ENCODE assay signal across 18 cellular contexts in the genomic region with DNA sequence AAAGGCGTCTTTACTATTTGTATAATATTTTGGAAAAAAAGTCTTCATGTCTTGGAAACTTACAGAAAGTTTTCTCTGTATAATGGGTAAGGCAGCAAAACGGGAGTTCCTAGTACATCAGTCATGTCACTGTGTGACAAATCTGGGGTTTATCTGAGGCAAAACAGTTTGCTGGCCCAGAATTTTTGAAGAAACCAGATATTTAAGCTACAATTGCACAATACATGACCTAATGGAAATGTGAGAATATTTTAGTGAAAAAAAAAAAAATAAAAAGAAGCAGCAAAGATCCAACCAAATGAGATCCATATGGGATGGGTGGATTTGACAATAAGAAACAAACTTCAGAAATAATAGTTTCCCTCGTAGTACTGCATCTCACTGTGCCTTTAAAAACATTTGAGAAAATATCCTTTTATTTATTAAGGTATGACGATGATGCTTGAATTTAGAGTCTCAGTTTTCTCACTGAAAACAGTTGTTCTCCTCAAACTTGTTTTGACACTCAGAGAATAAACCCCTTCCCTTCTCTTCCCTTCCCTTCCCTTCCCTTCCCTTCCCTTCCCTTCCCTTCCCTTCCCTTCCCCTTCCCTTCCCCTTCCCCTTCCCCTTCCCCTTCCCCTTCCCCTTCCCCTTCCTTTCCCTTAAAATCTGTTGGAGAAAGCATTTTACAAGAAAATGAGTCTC.
A peak's percentile ranks its signal among the peaks of the same experiment; 100 is the strongest.
DNase-seq lines count a peak whose midpoint lies in the region; ATAC-seq and TF ChIP-seq lines count a peak whose summit lies in the region.
"Had no signal": no experiment of that assay in that cellular context is flagged by ENCODE, and none has a peak within 500 bp of the region (broad histone marks: within the 10 kb centered on the region; RNA-seq: fewer than 3 reads in every experiment).

No MANE protein-coding gene starts in this region.

- H3K79me2 ChIP-seq in mammary epithelial cell (ENCODE audit: insufficient read depth, low read length) = no peaks in the 10 kb centered on the region

- no TSS peak for BruUV-seq in mammary epithelial cell (replicated peaks; lab: Mats Ljungman, UMichigan)

- H3K36me3 ChIP-seq in breast epithelium = no peaks in the 10 kb centered on the region
- H3K36me3 ChIP-seq in mammary epithelial cell (ENCODE audit: insufficient read depth, low read length) = no peaks in the 10 kb centered on the region
- no peaks in the 10 kb centered on the region for H3K36me3 ChIP-seq in vagina
- H3K36me3 ChIP-seq: esophagus muscularis mucosa, tibial nerve had no signal

- in situ Hi-C loops in mammary epithelial cell (cut with MboI; ENCODE audit: low sequenced_read_pairs in 2 of 2) = no loop called here
- in situ Hi-C loops in astrocyte of the spinal cord (cut with HindIII; ENCODE audit: low sequenced_read_pairs) = no loop called here

- dilution Hi-C loops in mammary epithelial cell (cut with HindIII; ENCODE audit: low sequenced_read_pairs) = no loop called here

- WGBS in mammary epithelial cell (ENCODE audit: low coverage, missing lambda C conversion rate) = 74% methylated on average over 4 of the region's 4 CpGs
- WGBS in right cardiac atrium = 65% methylated on average over 4 of the region's 4 CpGs

- TF ChIP-seq CTCF in breast epithelium (IDR thresholded peaks at IDR 0.05) (no peak), mammary epithelial cell (conservative IDR thresholded peaks at IDR 0.05 in 1 of 2, IDR thresholded peaks at IDR 0.05 in 1 of 2; ENCODE audit: extremely low read depth in 1 of 2, insufficient read depth in 1 of 2, low read depth in 1 of 2, low read length in 2 of 2) (no peak), astrocyte of the spinal cord (IDR thresholded peaks at IDR 0.05; ENCODE audit: low read depth, low read length) (no peak), vagina (IDR thresholded peaks at IDR 0.05) (no peak)

- H4K20me1 ChIP-seq in mammary epithelial cell (ENCODE audit: insufficient read depth, low read length) = no peaks in the 10 kb centered on the region

- CTCF ChIA-PET in mammary epithelial cell (lab: Charles Lee; ENCODE audit: low non-redundant PET) = no interaction called here

- DNase-seq in breast epithelium (ENCODE audit: low spot score in 2 of 2) (no peak), mammary epithelial cell (no peak), astrocyte of the spinal cord (ENCODE audit: low read depth, low spot score) (peak; percentile 27), right cardiac atrium (no peak), vagina (ENCODE audit: extremely low spot score in 2 of 2) (no peak), NCI-H1105 treated with DMSO at 0.1 percent for 48 hours (lab: John Stamatoyannopoulos, UW) (no peak), DMS53 treated with DMSO at 0.1 percent for 48 hours (lab: John Stamatoyannopoulos, UW; ENCODE audit: unreplicated experiment) (no peak)
- DNase-seq in activated CD4-positive, CD25-positive, alpha-beta regulatory T cell treated with anti-CD3 and anti-CD28 coated beads, Interleukin-2, amount 50 U/mL, for 72 hours = no peak
- DNase-seq: activated CD8-positive, alpha-beta T cell treated with anti-CD3 and anti-CD28 coated beads, Interleukin-2, amount 10 ng/mL, durations not matched to agents 7 days and 5 days; effector CD4-positive, alpha-beta T cell; NCI-H146; NCI-H82; stimulated activated naive B cell treated with anti-CD40 and anti-IgM and Interleukin-4, amounts not matched to agents 10 μg/mL and 1 μg/mL and 100 μg/mL, for 72 hours had no signal

- H3K9me3 ChIP-seq in breast epithelium (no peaks in the 10 kb centered on the region), mammary epithelial cell (replicated peaks; ENCODE audit: insufficient read depth, low read length) (no peaks in the 10 kb centered on the region), right cardiac atrium (ENCODE audit: control insufficient read depth, low read length) (no peaks in the 10 kb centered on the region), vagina (no peaks in the 10 kb centered on the region)
- H3K9me3 ChIP-seq: esophagus muscularis mucosa had no signal

- H3K4me1 ChIP-seq in breast epithelium = no peaks in the 10 kb centered on the region
- H3K4me1 ChIP-seq in mammary epithelial cell (ENCODE audit: insufficient read depth, low read length) = peaks cover 3% of the 10 kb centered on the region
- H3K4me1 ChIP-seq in right cardiac atrium (ENCODE audit: control insufficient read depth, insufficient read depth, low read length) = no peaks in the 10 kb centered on the region
- peaks cover 6% of the 10 kb centered on the region for H3K4me1 ChIP-seq in vagina
- H3K4me1 ChIP-seq: tibial nerve had no signal

- H3K4me3 ChIP-seq in breast epithelium (no peak overlapping the region), mammary epithelial cell (replicated peaks in 1 of 3; ENCODE audit: insufficient read depth in 1 of 3, low read depth in 2 of 3, low read length in 3 of 3) (no peak overlapping the region), astrocyte of the spinal cord (ENCODE audit: low read depth, low read length) (no peak overlapping the region), right cardiac atrium (ENCODE audit: low read length) (no peak overlapping the region), vagina (no peak overlapping the region)
- H3K4me3 ChIP-seq: esophagus muscularis mucosa, tibial nerve had no signal

- H3K27me3 ChIP-seq in breast epithelium = no peaks in the 10 kb centered on the region
- no peaks in the 10 kb centered on the region for H3K27me3 ChIP-seq in mammary epithelial cell (ENCODE audit: insufficient read depth, low read length)
- H3K27me3 ChIP-seq in right cardiac atrium (ENCODE audit: control insufficient read depth, insufficient read depth) = no peaks in the 10 kb centered on the region
- no peaks in the 10 kb centered on the region for H3K27me3 ChIP-seq in vagina
- H3K27me3 ChIP-seq: esophagus muscularis mucosa, tibial nerve had no signal

- H2AFZ ChIP-seq in mammary epithelial cell (ENCODE audit: low read depth, low read length) = no peak overlapping the region

- intact Hi-C loops in breast epithelium (cut with DNase I; ENCODE audit: low total_unique reads) = no loop called here
- intact Hi-C loops in mammary epithelial cell (cut with micrococcal nuclease) = no loop called here
- intact Hi-C loops in right cardiac atrium (cut with DNase I) = no loop called here
- intact Hi-C loops in vagina (cut with DNase I) = no loop called here

- no peak overlapping the region for H3K9ac ChIP-seq in mammary epithelial cell (ENCODE audit: insufficient read depth, low read length)

- ATAC-seq in right cardiac atrium = peak; percentile 67 to 81
- ATAC-seq: activated CD8-positive, alpha-beta T cell treated with anti-CD3 and anti-CD28 coated beads, Interleukin-2, amount 10 ng/mL, durations not matched to agents 7 days and 5 days; Panc1; stimulated activated naive B cell treated with anti-CD40 and anti-IgM and Interleukin-4, amounts not matched to agents 10 μg/mL and 1 μg/mL and 100 μg/mL, for 72 hours had no signal

- H3K4me2 ChIP-seq in mammary epithelial cell (ENCODE audit: insufficient read depth, low read depth, low read length) = no peak overlapping the region

- H3K27ac ChIP-seq in breast epithelium (peak overlapping the region; percentile 63 to 72), mammary epithelial cell (ENCODE audit: insufficient read depth, low read depth, low read length) (no peak overlapping the region), right cardiac atrium (ENCODE audit: low read length) (no peak overlapping the region), vagina (peak overlapping the region; percentile 59)
- H3K27ac ChIP-seq: 22Rv1, esophagus muscularis mucosa, VCaP had no signal

- TF ChIP-seq POLR2A in breast epithelium (IDR thresholded peaks at IDR 0.05) (no peak), vagina (IDR thresholded peaks at IDR 0.05) (no peak)

Comparison
In these comparisons a context has a peak if more than half of its experiments do, and no peak if none do; other contexts are left out.
1. H3K27ac ChIP-seq: peak in breast epithelium (2 of 2) and vagina (single experiment); none in mammary epithelial cell (single experiment) and right cardiac atrium (single experiment).